ENCODE assay signal across 8 cellular contexts in genomic region chr22:38755911-38756532, GRCh38. TPM values are rescaled to one million over a fixed set of nuclear protein-coding genes. Genes with fewer than 3 reads are reported as not detected.
DNase-seq lines count a peak whose midpoint lies in the region; ATAC-seq, FAIRE-seq and TF ChIP-seq lines count a peak whose summit lies in the region.

A gene with protein sequence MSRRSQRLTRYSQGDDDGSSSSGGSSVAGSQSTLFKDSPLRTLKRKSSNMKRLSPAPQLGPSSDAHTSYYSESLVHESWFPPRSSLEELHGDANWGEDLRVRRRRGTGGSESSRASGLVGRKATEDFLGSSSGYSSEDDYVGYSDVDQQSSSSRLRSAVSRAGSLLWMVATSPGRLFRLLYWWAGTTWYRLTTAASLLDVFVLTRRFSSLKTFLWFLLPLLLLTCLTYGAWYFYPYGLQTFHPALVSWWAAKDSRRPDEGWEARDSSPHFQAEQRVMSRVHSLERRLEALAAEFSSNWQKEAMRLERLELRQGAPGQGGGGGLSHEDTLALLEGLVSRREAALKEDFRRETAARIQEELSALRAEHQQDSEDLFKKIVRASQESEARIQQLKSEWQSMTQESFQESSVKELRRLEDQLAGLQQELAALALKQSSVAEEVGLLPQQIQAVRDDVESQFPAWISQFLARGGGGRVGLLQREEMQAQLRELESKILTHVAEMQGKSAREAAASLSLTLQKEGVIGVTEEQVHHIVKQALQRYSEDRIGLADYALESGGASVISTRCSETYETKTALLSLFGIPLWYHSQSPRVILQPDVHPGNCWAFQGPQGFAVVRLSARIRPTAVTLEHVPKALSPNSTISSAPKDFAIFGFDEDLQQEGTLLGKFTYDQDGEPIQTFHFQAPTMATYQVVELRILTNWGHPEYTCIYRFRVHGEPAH (minus strand): TSS chr22:38755998. CDS start chr22:38752628, 3,370 bp downstream.

- ATAC-seq in HG02981 (IDR thresholded peaks at IDR 0.05; ENCODE audit: unreplicated experiment) = peak; percentile 57
- ATAC-seq in HepG2 = peak; percentile 63

- FAIRE-seq in GM18507 (lab: Jason Lieb, UNC) = peak; percentile 86
- FAIRE-seq in HepG2 (lab: Jason Lieb, UNC) = no peak

- TF ChIP-seq POLR2A in HepG2 (IDR thresholded peaks at IDR 0.05; ENCODE audit: insufficient read depth in 1 of 2, low read depth in 2 of 2, low read length in 2 of 2) = peak in 1 of 2 experiments; percentile 61; a peak in 1 of 4 replicates

- no peaks in the 10 kb centered on the region for H3K9me3 ChIP-seq in A673 (ENCODE audit: low read depth, low read length, poor library complexity, severe bottlenecking)
- H3K9me3 ChIP-seq in HepG2 (ENCODE audit: low read length) = no peaks in the 10 kb centered on the region

- H3K9ac ChIP-seq in HepG2 (ENCODE audit: insufficient read depth, low read depth, low read length) = peak within 1 kb of the TSS; percentile 91

- intact Hi-C loops in A673 (cut with micrococcal nuclease; ENCODE audit: unreplicated experiment) = no loop called here
- intact Hi-C loops in HepG2 (cut with micrococcal nuclease; ENCODE audit: unreplicated experiment) = no loop called here

- peaks cover 44% of the 10 kb centered on the region for H3K4me1 ChIP-seq in A673 (ENCODE audit: insufficient read depth, low read length, poor library complexity, severe bottlenecking)
- peaks cover 61% of the 10 kb centered on the region for H3K4me1 ChIP-seq in HepG2 (ENCODE audit: insufficient read depth, low read length)

- in situ Hi-C loops in HepG2 (cut with HindIII; ENCODE audit: extremely low pct_ligation_motif_present, low pct_unique_long_range_greater_than_20kb) = no loop called here

- peak within 1 kb of the TSS; percentile 99 for H3K4me2 ChIP-seq in HepG2 (ENCODE audit: low read depth, low read length)

- H3K36me3 ChIP-seq in A673 (ENCODE audit: insufficient read depth, low read length, poor library complexity, severe bottlenecking) (peaks cover 31% of the 10 kb centered on the region), HepG2 (replicated peaks in 1 of 2; ENCODE audit: control insufficient read depth in 1 of 2, insufficient read depth in 2 of 2, low read length in 2 of 2) (peaks cover 13 to 20% of the 10 kb centered on the region in 2 experiments; a peak in 4 of 5 replicates)

- H3K27ac ChIP-seq in A673 (ENCODE audit: low read depth, low read length, poor library complexity, severe bottlenecking) = peak within 1 kb of the TSS; percentile 93
- H3K27ac ChIP-seq in HepG2 (ENCODE audit: extremely low read length, insufficient read depth, low read length) = peak within 1 kb of the TSS; percentile 98

- CTCF ChIA-PET in A673 (lab: Charles Lee) (interaction anchor here (0.9 kb wide), 1 partner anchor 13 kb away, joined by 7 read pairs; no protein-coding TSS in a partner anchor), HepG2 (lab: Yijun Ruan, JAX; ENCODE audit: low intra/inter-chr PET ratio, low total read pairs) (no interaction called here)

- H4K20me1 ChIP-seq in HepG2 (ENCODE audit: insufficient read depth, low read length) = no peaks in the 10 kb centered on the region

- POLR2A ChIA-PET in A673 (lab: Charles Lee; ENCODE audit: low non-redundant PET) (no interaction called here), HepG2 (lab: Yijun Ruan, JAX) (interaction anchor here (0.7 to 1.6 kb wide), 5 partner anchors 8 to 643 kb away, joined by 3 to 5 read pairs (median 3); partner anchors contain the start of gene TOMM22)

- H3K4me3 ChIP-seq in A673 (ENCODE audit: low read depth, low read length, poor library complexity, severe bottlenecking) (peak within 1 kb of the TSS; percentile 97), HepG2 (replicated peaks in 1 of 3; ENCODE audit: insufficient read depth in 1 of 3, low read depth in 2 of 3, low read length in 3 of 3) (peak within 1 kb of the TSS; percentile 69 to 92 (median 72))

- BruUV-seq in A673 (replicated peaks; lab: Mats Ljungman, UMichigan) = no TSS peak
- BruUV-seq in HepG2 (replicated peaks; lab: Mats Ljungman, UMichigan) = no TSS peak

- WGBS in HepG2 (ENCODE audit: low lambda C conversion rate) = 0% methylated on average over 5 of the region's 68 CpGs

- H3K27me3 ChIP-seq in A673 (replicated peaks; ENCODE audit: insufficient read depth, low read depth, low read length, poor library complexity) = no peaks in the 10 kb centered on the region
- no peaks in the 10 kb centered on the region; a peak in 2 of 5 replicates for H3K27me3 ChIP-seq in HepG2 (ENCODE audit: control insufficient read depth in 1 of 2, insufficient read depth in 2 of 2, low read length in 2 of 2)

- no peak for TF ChIP-seq CTCF in A673 (conservative IDR thresholded peaks at IDR 0.05; ENCODE audit: low read depth, low read length)
- no peak for TF ChIP-seq CTCF in HepG2 (CRISPR knock-in tag; IDR thresholded peaks at IDR 0.05)

- no peak within 1 kb of the TSS for H2AFZ ChIP-seq in HepG2 (ENCODE audit: low read length)

- peaks cover 3% of the 10 kb centered on the region for H3K79me2 ChIP-seq in HepG2 (ENCODE audit: insufficient read depth, low read length)

- TF ChIP-seq EP300 in HepG2 (IDR thresholded peaks at IDR 0.05; ENCODE audit: low read depth in 2 of 2, low read length in 2 of 2) (no peak), HepG2 (CRISPR knock-in tag; IDR thresholded peaks at IDR 0.05; ENCODE audit: borderline replicate concordance) (no peak)

- DNase-seq in A673 (ENCODE audit: low spot score) (peak; percentile 91), GM18507 (ENCODE audit: extremely low spot score, insufficient read length, low read depth) (peak; percentile 96), NCI-H446 (lab: John Stamatoyannopoulos, UW) (peak; percentile 57 to 91), dermis blood vessel endothelial cell (peak; percentile 92), HepG2 (ENCODE audit: low spot score) (peak; percentile 69)
- peak; percentile 94 to 95 for DNase-seq in activated CD4-positive, alpha-beta T cell treated with anti-CD3 and anti-CD28 coated beads, Interleukin-2, amount 50 U/mL, for 4 hours
- DNase-seq in stimulated activated CD4-positive, alpha-beta T cell treated with anti-CD3 and anti-CD28 coated beads, Interleukin-2, amount 100 ng/mL, for 48 hours = peak; percentile 90 to 91

- no peak for TF ChIP-seq RAD21 in HepG2 (CRISPR knock-in tag; IDR thresholded peaks at IDR 0.05)

TF ChIP-seq in HepG2, 621 proteins besides CTCF, POLR2A, EP300 and RAD21 (continues in another document):
- TF ChIP-seq FLYWCH1 (CRISPR knock-in tag; IDR thresholded peaks at IDR 0.05) = no peak
- TF ChIP-seq YEATS4 (CRISPR knock-in tag; IDR thresholded peaks at IDR 0.05; ENCODE audit: borderline replicate concordance) = peak; percentile 38; the same call in 1 of the 2 replicates
- no peak for TF ChIP-seq ZNF501 (CRISPR knock-in tag; IDR thresholded peaks at IDR 0.05)
- TF ChIP-seq ZBTB21 (CRISPR knock-in tag; IDR thresholded peaks at IDR 0.05) = no peak
- TF ChIP-seq SP4 (CRISPR knock-in tag; IDR thresholded peaks at IDR 0.05) = peak; percentile 97
- TF ChIP-seq HCFC1 (IDR thresholded peaks at IDR 0.05; ENCODE audit: low read depth, low read length) = no peak
- TF ChIP-seq, protein P1, sequence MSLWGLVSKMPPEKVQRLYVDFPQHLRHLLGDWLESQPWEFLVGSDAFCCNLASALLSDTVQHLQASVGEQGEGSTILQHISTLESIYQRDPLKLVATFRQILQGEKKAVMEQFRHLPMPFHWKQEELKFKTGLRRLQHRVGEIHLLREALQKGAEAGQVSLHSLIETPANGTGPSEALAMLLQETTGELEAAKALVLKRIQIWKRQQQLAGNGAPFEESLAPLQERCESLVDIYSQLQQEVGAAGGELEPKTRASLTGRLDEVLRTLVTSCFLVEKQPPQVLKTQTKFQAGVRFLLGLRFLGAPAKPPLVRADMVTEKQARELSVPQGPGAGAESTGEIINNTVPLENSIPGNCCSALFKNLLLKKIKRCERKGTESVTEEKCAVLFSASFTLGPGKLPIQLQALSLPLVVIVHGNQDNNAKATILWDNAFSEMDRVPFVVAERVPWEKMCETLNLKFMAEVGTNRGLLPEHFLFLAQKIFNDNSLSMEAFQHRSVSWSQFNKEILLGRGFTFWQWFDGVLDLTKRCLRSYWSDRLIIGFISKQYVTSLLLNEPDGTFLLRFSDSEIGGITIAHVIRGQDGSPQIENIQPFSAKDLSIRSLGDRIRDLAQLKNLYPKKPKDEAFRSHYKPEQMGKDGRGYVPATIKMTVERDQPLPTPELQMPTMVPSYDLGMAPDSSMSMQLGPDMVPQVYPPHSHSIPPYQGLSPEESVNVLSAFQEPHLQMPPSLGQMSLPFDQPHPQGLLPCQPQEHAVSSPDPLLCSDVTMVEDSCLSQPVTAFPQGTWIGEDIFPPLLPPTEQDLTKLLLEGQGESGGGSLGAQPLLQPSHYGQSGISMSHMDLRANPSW (CRISPR knock-in tag; IDR thresholded peaks at IDR 0.05; ENCODE audit: borderline replicate concordance) = no peak
- no peak for TF ChIP-seq TOE1 (CRISPR knock-in tag; IDR thresholded peaks at IDR 0.05)
- TF ChIP-seq ASH2L (IDR thresholded peaks at IDR 0.05; ENCODE audit: insufficient read length, low read depth, low read length) = peak; percentile 15
- TF ChIP-seq ZFP90 (CRISPR knock-in tag; IDR thresholded peaks at IDR 0.05; ENCODE audit: borderline replicate concordance) = no peak

RNA-seq across cellular contexts. Expression of the gene that starts here (rescaled TPM):
- total RNA-seq in A673 (2021) = 104 and 110 TPM in 2 replicates
- total RNA-seq in dermis blood vessel endothelial cell = 186 and 260 TPM in 2 replicates
- 18.2 and 45.6 TPM in 2 replicates for total RNA-seq in HepG2 (2016; rRNA removed; fragmentation: Illumina TruSeq; extraction: Trizol)
- total RNA-seq in HepG2 (2016; cell fraction: cytosol; rRNA removed; fragmentation: Illumina TruSeq; extraction: Trizol; ENCODE audit: low read depth) = 7.7 and 8.7 TPM in 2 replicates
- 15.8 and 46.5 TPM in 2 replicates for total RNA-seq in HepG2 (2016; cell fraction: insoluble cytoplasmic fraction; rRNA removed; fragmentation: Illumina TruSeq; extraction: Trizol)
- total RNA-seq in HepG2 (2016; cell fraction: membrane; rRNA removed; fragmentation: Illumina TruSeq; extraction: Trizol) = 8.0 and 10.1 TPM in 2 replicates
- total RNA-seq in HepG2 (2016; cell fraction: nucleus; rRNA removed; fragmentation: Illumina TruSeq; extraction: Trizol) = 45.0 and 55.0 TPM in 2 replicates
- 56.6 and 94.4 TPM in 2 replicates for polyA plus RNA-seq in HepG2 (2011; rRNA removed)
- 56.4 and 70.2 TPM in 2 replicates for polyA plus RNA-seq in HepG2 (2011; cell fraction: cytosol; rRNA removed)
- polyA plus RNA-seq in HepG2 (2011; cell fraction: nucleus; rRNA removed) = 131 and 136 TPM in 2 replicates
- polyA plus RNA-seq in HepG2 (2012) = 54.3 and 62.5 TPM in 2 replicates
- 1.7 and 2.0 TPM in 2 replicates for polyA plus RNA-seq in HepG2 (2016; cell fraction: cytosol; fragmentation: Illumina TruSeq; extraction: Trizol; ENCODE audit: low read depth)
- polyA plus RNA-seq in HepG2 (2016; cell fraction: insoluble cytoplasmic fraction; fragmentation: Illumina TruSeq; extraction: Trizol; ENCODE audit: low read depth) = 13.1 and 15.6 TPM in 2 replicates
- 2.6 and 3.3 TPM in 2 replicates for polyA plus RNA-seq in HepG2 (2016; cell fraction: membrane; fragmentation: Illumina TruSeq; extraction: Trizol; ENCODE audit: low read depth)
- polyA plus RNA-seq in HepG2 (2016; cell fraction: nucleus; fragmentation: Illumina TruSeq; extraction: Trizol; ENCODE audit: insufficient read depth, low read depth) = 64.6 and 66.8 TPM in 2 replicates
- 70.8 and 210 TPM in 2 replicates for polyA minus RNA-seq in HepG2 (2011; rRNA and poly(A)+ RNA removed; ENCODE audit: low replicate concordance)
- 64.5 and 71.6 TPM in 2 replicates for polyA minus RNA-seq in HepG2 (2011; cell fraction: cytosol; rRNA and poly(A)+ RNA removed)
- polyA minus RNA-seq in HepG2 (2011; cell fraction: nucleus; rRNA and poly(A)+ RNA removed) = 46.5 and 51.3 TPM in 2 replicates

Comparison
In these comparisons a context has a peak if more than half of its experiments do, and no peak if none do; other contexts are left out.
1. Peak in every context shown above with its lines: DNase-seq, ATAC-seq, H3K4me3 ChIP-seq and H3K27ac ChIP-seq.